In the genomic region with DNA sequence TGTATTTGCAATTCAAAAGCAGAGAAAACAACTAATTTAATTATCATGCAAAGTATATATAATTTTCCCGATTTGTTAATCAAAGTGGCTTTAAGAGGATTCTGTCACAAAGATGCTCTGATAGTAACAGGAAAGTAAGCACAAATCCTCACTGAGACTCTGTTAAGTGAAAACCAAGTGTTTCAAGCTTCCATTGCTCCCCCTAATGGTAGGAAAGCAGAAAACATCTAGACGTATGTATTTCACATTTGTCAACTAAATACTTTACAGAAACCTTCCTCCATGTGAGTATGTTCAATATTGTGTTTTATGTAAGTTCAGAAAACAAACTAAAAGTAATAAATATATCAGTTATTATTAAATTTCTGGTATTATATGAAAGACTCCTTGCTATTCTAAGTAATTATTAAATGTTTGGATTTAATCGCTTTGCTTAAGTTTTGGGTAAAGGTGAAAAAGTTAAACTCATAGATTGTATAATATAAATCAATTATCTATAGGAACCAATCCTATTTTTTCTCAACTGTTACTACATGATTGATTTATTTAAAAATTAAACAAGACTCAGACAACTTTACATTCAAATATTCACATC, we compare ENCODE assay signal across 9 cellular contexts.
DNase-seq lines count a peak whose midpoint lies in the region; ATAC-seq, FAIRE-seq and TF ChIP-seq lines count a peak whose summit lies in the region.
"Had no signal": no experiment of that assay in that cellular context is flagged by ENCODE, and none has a peak within 500 bp of the region (broad histone marks: within the 10 kb centered on the region; RNA-seq: fewer than 3 reads in every experiment).

No MANE protein-coding gene starts in this region.

- H3K4me1 Mint-ChIP-seq in stimulated activated effector memory CD8-positive, alpha-beta T cell treated with anti-CD3 and anti-CD28 coated beads, Interleukin-12 subunit alpha, Interleukin-12 subunit beta, amount 100 ng/mL, for 72 hours, result no peaks in the 10 kb centered on the region

- ATAC-seq in RWPE2 (ENCODE audit: low read depth), result peak; percentile 46; the same call in 1 of the 3 replicates
- ATAC-seq in stimulated activated effector memory CD8-positive, alpha-beta T cell treated with anti-CD3 and anti-CD28 coated beads, Interleukin-12 subunit alpha, Interleukin-12 subunit beta, amount 100 ng/mL, for 72 hours, result no peak

- no peak overlapping the region for H3K27ac Mint-ChIP-seq in stimulated activated effector memory CD8-positive, alpha-beta T cell treated with anti-CD3 and anti-CD28 coated beads, Interleukin-12 subunit alpha, Interleukin-12 subunit beta, amount 100 ng/mL, for 72 hours
- H3K27ac Mint-ChIP-seq: dendritic cell treated with granulocyte-macrophage colony-stimulating factor and Interleukin-4, amounts not matched to agents 40 ng/mL and 50 ng/mL, for 4 days had no signal

- no peaks in the 10 kb centered on the region for H3K36me3 ChIP-seq in RWPE2 (ENCODE audit: low read depth)

- no peaks in the 10 kb centered on the region for H3K36me3 Mint-ChIP-seq in stimulated activated effector memory CD8-positive, alpha-beta T cell treated with anti-CD3 and anti-CD28 coated beads, Interleukin-12 subunit alpha, Interleukin-12 subunit beta, amount 100 ng/mL, for 72 hours

- peak; percentile 57 for DNase-seq in SIG-M5 treated with dmso at 0.1 percent for 504 hours (lab: John Stamatoyannopoulos, UW; ENCODE audit: unreplicated experiment)
- no peak for DNase-seq in SIG-M5 (lab: John Stamatoyannopoulos, UW)
- DNase-seq in H54 (ENCODE audit: insufficient read length, low spot score), result no peak
- DNase-seq in RWPE2 (ENCODE audit: low spot score), result no peak
- peak; percentile 78 for DNase-seq in fibroblast of peridontal ligament (ENCODE audit: extremely low read depth)
- DNase-seq in retina, result peak; percentile 4
- no peak for DNase-seq in stimulated activated effector memory CD8-positive, alpha-beta T cell treated with anti-CD3 and anti-CD28 coated beads, Interleukin-12 subunit alpha, Interleukin-12 subunit beta, amount 100 ng/mL, for 72 hours (ENCODE audit: low spot score in 2 of 2)

- H3K27ac ChIP-seq in RWPE2 (ENCODE audit: poor library complexity, severe bottlenecking), result no peak overlapping the region

- no peaks in the 10 kb centered on the region for H3K9me3 ChIP-seq in RWPE2 (ENCODE audit: severe bottlenecking)

- no peaks in the 10 kb centered on the region for H3K27me3 ChIP-seq in RWPE2 (ENCODE audit: insufficient read depth, poor library complexity, severe bottlenecking)

- H3K9me3 Mint-ChIP-seq in stimulated activated effector memory CD8-positive, alpha-beta T cell treated with anti-CD3 and anti-CD28 coated beads, Interleukin-12 subunit alpha, Interleukin-12 subunit beta, amount 100 ng/mL, for 72 hours, result peaks cover 2% of the 10 kb centered on the region
- H3K9me3 Mint-ChIP-seq: dendritic cell treated with granulocyte-macrophage colony-stimulating factor and Interleukin-4, amounts not matched to agents 40 ng/mL and 50 ng/mL, for 4 days had no signal

- TF ChIP-seq POLR2A in H54 (IDR thresholded peaks at IDR 0.05; ENCODE audit: low read depth, low read length), result no peak

- H3K4me3 ChIP-seq in RWPE2 (ENCODE audit: severe bottlenecking), result no peak overlapping the region

- peak; percentile 80 for FAIRE-seq in H54 (lab: Jason Lieb, UNC)

- no peaks in the 10 kb centered on the region for H3K4me1 ChIP-seq in RWPE2 (ENCODE audit: insufficient read depth, poor library complexity, severe bottlenecking)

- TF ChIP-seq CTCF in LNCAP (IDR thresholded peaks at IDR 0.05) (peak; percentile 75), RWPE2 (IDR thresholded peaks at IDR 0.05; ENCODE audit: poor library complexity, severe bottlenecking) (peak; percentile 92)

- H3K4me3 Mint-ChIP-seq in stimulated activated effector memory CD8-positive, alpha-beta T cell treated with anti-CD3 and anti-CD28 coated beads, Interleukin-12 subunit alpha, Interleukin-12 subunit beta, amount 100 ng/mL, for 72 hours, result no peak overlapping the region
- H3K4me3 Mint-ChIP-seq: dendritic cell treated with granulocyte-macrophage colony-stimulating factor and Interleukin-4, amounts not matched to agents 40 ng/mL and 50 ng/mL, for 4 days had no signal

Comparison
In these comparisons a context has a peak if more than half of its experiments do, and no peak if none do; other contexts are left out.
1. DNase-seq: peak in SIG-M5 treated with dmso at 0.1 percent for 504 hours (single experiment), fibroblast of peridontal ligament (single experiment) and retina (single experiment); none in SIG-M5 (single experiment), H54 (single experiment), RWPE2 (single experiment) and stimulated activated effector memory CD8-positive, alpha-beta T cell treated with anti-CD3 and anti-CD28 coated beads, Interleukin-12 subunit alpha, Interleukin-12 subunit beta, amount 100 ng/mL, for 72 hours (0 of 2).